Comparison of ENCODE assay signal across 18 cellular contexts in the genomic region with DNA sequence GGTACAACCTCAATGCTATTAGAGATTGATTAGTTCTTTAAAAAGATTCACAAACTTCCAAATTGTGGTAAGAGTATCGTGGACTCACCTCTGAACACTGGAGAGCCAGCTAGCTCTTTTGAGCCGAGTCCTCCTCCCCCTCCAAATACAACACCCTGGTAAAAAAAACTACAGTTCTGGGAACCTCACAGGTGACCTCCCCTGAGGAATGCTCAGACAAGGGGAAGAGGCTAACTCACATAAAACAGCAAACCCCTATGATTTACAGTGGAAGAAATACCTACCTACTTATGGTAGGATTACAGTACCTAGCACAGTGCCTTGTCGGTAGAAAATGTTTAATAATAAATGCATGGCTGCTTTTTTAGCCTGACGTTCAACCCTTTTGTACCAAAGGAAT.
"Had no signal": no experiment of that assay in that cellular context is flagged by ENCODE, and none has a peak within 500 bp of the region (broad histone marks: within the 10 kb centered on the region; RNA-seq: fewer than 3 reads in every experiment).

No MANE protein-coding gene starts in this region.

- H3K27me3 Mint-ChIP-seq: dendritic cell treated with granulocyte-macrophage colony-stimulating factor and Interleukin-4, amounts not matched to agents 40 ng/mL and 50 ng/mL, for 4 days; effector memory CD8-positive, alpha-beta T cell; naive B cell had no signal

- H3K9me3 ChIP-seq: right atrium auricular region, tibial artery had no signal

- H3K4me3 Mint-ChIP-seq: dendritic cell treated with granulocyte-macrophage colony-stimulating factor and Interleukin-4, amounts not matched to agents 40 ng/mL and 50 ng/mL, for 4 days; effector memory CD8-positive, alpha-beta T cell; immature natural killer cell; naive B cell; nephron had no signal

- H3K27me3 ChIP-seq: foreskin keratinocyte, right atrium auricular region, tibial artery had no signal

- H3K4me1 Mint-ChIP-seq: nephron had no signal

- DNase-seq: cerebellar nuclear complex; effector memory CD8-positive, alpha-beta T cell; erythroblast; foreskin keratinocyte; immature natural killer cell; left cardiac atrium; left ventricle myocardium superior; mesendoderm; naive B cell; posterior cingulate gyrus; small intestine; stimulated activated CD4-positive, alpha-beta T cell treated with anti-CD3 and anti-CD28 coated beads, Interleukin-12 subunit alpha, Interleukin-12 subunit beta, amount 100 ng/mL, for 4 hours; stimulated activated naive CD4-positive, alpha-beta T cell treated with Interleukin-2 at 50 U/mL for 16 hours; tibial artery had no signal

- H3K27ac ChIP-seq: foreskin keratinocyte, right atrium auricular region, tibial artery had no signal

- H3K4me3 ChIP-seq: lung, right atrium auricular region, tibial artery had no signal

- H3K27ac Mint-ChIP-seq: dendritic cell treated with granulocyte-macrophage colony-stimulating factor and Interleukin-4, amounts not matched to agents 40 ng/mL and 50 ng/mL, for 4 days; nephron had no signal

- H3K9me3 Mint-ChIP-seq: dendritic cell treated with granulocyte-macrophage colony-stimulating factor and Interleukin-4, amounts not matched to agents 40 ng/mL and 50 ng/mL, for 4 days; effector memory CD8-positive, alpha-beta T cell; immature natural killer cell; naive B cell; nephron had no signal

- ATAC-seq: effector memory CD8-positive, alpha-beta T cell; foreskin keratinocyte; left cardiac atrium; left ventricle myocardium superior had no signal

- H3K4me1 ChIP-seq: foreskin keratinocyte had no signal
